In the genomic region with DNA sequence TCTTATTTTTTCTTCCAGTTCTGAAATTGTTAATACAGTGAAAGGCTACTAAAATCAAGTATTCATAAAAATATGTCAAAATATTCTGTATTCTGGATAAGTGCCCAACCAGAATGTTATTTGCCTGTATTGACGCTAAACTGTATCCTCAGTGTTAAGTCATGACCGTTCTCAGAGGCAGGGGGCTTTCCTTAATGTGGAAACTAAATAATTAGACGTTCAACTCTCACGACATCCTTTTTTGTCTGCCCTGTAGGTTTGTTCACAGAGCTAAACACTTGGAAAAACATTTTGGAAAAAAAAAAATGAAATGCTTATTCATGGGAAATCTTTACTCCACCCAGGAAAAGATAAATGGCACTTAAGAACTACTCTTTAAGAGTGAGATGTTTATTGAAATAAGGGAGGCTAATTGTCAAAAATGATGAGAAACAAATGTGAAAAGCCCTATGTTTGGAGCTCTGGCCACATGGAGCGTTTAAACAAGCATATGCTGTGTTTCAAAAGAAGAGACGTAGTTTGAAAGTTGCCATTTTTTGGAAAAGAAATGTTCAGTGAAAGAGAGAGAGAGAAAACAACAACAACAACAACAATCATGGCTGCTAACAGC, we compare ENCODE assay signal across 30 cellular contexts.
"Had no signal": no experiment of that assay in that cellular context is flagged by ENCODE, and none has a peak within 500 bp of the region (broad histone marks: within the 10 kb centered on the region; RNA-seq: fewer than 3 reads in every experiment).

No MANE protein-coding gene starts in this region.

- H3K27me3 ChIP-seq: esophagus squamous epithelium, foreskin keratinocyte, heart right ventricle, ovary, uterus had no signal

- H3K4me1 ChIP-seq: foreskin keratinocyte, heart right ventricle, left ventricle myocardium inferior, uterus had no signal

- H3K4me3 ChIP-seq: esophagus squamous epithelium, heart right ventricle, left ventricle myocardium inferior, lung, mucosa of descending colon, ovary, skin epidermis, uterus had no signal

- DNase-seq: activated CD4-positive, alpha-beta memory T cell treated with anti-CD3 and anti-CD28 coated beads, Interleukin-2, amount 10 ng/mL, durations not matched to agents 7 days and 5 days; activated CD4-positive, alpha-beta T cell treated with anti-CD3 and anti-CD28 coated beads for 1 hour; activated CD4-positive, alpha-beta T cell treated with anti-CD3 and anti-CD28 coated beads, Interleukin-2, amount 10 ng/mL, durations not matched to agents 7 days and 5 days; activated CD8-positive, alpha-beta memory T cell treated with anti-CD3 and anti-CD28 coated beads, Interleukin-2, amount 50 U/mL, for 48 hours; activated gamma-delta T cell; activated naive CD4-positive, alpha-beta T cell treated with anti-CD3 and anti-CD28 coated beads, Interleukin-2, amount 10 ng/mL, durations not matched to agents 7 days and 5 days; activated naive CD8-positive, alpha-beta T cell treated with anti-CD3 and anti-CD28 coated beads, Interleukin-2, amount 10 ng/mL, durations not matched to agents 7 days and 5 days; activated T-cell treated with anti-CD3 and anti-CD28 coated beads, Interleukin-2, amount 50 U/mL, for 24 hours; central memory CD4-positive, alpha-beta T cell; effector CD4-positive, alpha-beta T cell; esophagus squamous epithelium; foreskin keratinocyte; heart right ventricle; left ventricle myocardium inferior; mucosa of descending colon; ovary; stimulated activated CD4-positive, alpha-beta T cell treated with anti-CD3 and anti-CD28 coated beads, Interleukin-4, amount 100 ng/mL, for 24 hours; stimulated activated CD8-positive, alpha-beta memory T cell treated with anti-CD3 and anti-CD28 coated beads, Interleukin-4, amount 100 ng/mL, for 48 hours; stimulated activated naive CD8-positive, alpha-beta T cell treated with anti-CD3 and anti-CD28 coated beads, Interleukin-15, amount 100 ng/mL, for 72 hours; substantia nigra; T-helper 17 cell; uterus had no signal

- ATAC-seq: foreskin keratinocyte; heart right ventricle; mucosa of descending colon; natural killer cell treated with Interleukin-12 subunit alpha and Interleukin-12 subunit beta and Interleukin-15 and Interleukin-18, amount 100 ng/mL, for 72 hours; sciatic nerve; stimulated activated memory B cell treated with anti-CD40 and anti-IgM and Interleukin-4, amounts not matched to agents 10 μg/mL and 1 μg/mL and 100 μg/mL, for 72 hours; stimulated activated naive CD8-positive, alpha-beta T cell treated with anti-CD3 and anti-CD28 coated beads, Interleukin-15, amount 100 ng/mL, for 72 hours; T-helper 17 cell; WTC11 had no signal

- FAIRE-seq: islet of Langerhans had no signal

- H3K27ac ChIP-seq: epithelial cell of prostate, esophagus squamous epithelium, foreskin keratinocyte, heart right ventricle, left ventricle myocardium inferior, ovary, skin epidermis had no signal

- H3K9me3 ChIP-seq: esophagus squamous epithelium, heart right ventricle, left ventricle myocardium inferior, mucosa of descending colon, ovary, uterus had no signal

- H3K36me3 ChIP-seq: esophagus squamous epithelium, heart right ventricle, left ventricle myocardium inferior, ovary, uterus had no signal
